1 cellular context compared by ENCODE assay signal in the genomic region with DNA sequence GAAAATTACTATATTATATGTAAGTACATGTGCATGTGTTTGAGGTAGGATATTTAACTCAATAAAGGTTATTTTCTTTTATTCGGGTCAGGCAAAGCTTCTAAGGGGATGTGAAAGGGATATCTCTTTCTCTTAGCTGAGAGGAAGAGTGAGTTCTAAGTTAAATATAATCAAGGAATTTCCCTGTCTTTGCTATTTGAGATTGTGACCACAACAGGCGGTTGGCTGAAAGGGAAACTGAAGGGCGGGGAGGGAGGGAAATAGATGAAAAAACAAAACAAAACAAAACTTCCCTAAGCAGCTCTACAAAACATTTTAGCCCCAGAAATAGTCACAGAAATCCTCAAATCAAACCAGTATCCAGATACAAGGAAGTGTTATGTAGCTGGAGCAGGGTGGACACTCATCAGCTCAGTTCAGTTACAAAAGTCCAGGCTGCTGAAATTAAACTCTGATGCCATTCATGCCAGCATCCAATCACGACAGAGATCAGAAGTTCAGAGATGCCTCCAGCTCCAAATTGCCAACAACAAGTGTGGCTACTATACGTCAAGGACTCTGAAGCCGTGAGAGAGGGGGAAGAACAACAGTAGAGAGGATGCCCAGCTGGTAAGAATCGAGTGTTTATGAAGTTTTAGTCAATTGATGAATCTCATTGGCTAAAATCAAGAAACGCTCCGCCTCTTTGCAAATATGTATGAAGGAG.
TF ChIP-seq lines count a peak whose summit lies in the region.

No MANE protein-coding gene starts in this region.

TF ChIP-seq in SK-N-SH, 30 proteins besides CTCF, POLR2A, EP300 and RAD21 (continued from another document):
- no peak for TF ChIP-seq NFIC (IDR thresholded peaks at IDR 0.05; ENCODE audit: borderline replicate concordance)
- no peak for TF ChIP-seq TEAD4 (IDR thresholded peaks at IDR 0.05; ENCODE audit: borderline replicate concordance, insufficient read depth)
- no peak for TF ChIP-seq TAF1 (IDR thresholded peaks at IDR 0.05; ENCODE audit: borderline replicate concordance, low read depth, low read length)
- no peak for TF ChIP-seq JUND (IDR thresholded peaks at IDR 0.05)
- no peak for TF ChIP-seq ZBTB33 (IDR thresholded peaks at IDR 0.05; ENCODE audit: borderline replicate concordance, low read depth)
- TF ChIP-seq FOSL2 (IDR thresholded peaks at IDR 0.05; ENCODE audit: borderline replicate concordance, low read depth) = no peak
- TF ChIP-seq POLR2AphosphoS5 (IDR thresholded peaks at IDR 0.05; ENCODE audit: low read depth, low read length) = no peak
- TF ChIP-seq, protein P1, sequence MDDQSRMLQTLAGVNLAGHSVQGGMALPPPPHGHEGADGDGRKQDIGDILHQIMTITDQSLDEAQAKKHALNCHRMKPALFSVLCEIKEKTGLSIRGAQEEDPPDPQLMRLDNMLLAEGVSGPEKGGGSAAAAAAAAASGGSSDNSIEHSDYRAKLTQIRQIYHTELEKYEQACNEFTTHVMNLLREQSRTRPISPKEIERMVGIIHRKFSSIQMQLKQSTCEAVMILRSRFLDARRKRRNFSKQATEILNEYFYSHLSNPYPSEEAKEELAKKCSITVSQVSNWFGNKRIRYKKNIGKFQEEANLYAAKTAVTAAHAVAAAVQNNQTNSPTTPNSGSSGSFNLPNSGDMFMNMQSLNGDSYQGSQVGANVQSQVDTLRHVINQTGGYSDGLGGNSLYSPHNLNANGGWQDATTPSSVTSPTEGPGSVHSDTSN (IDR thresholded peaks at IDR 0.05) = no peak
- no peak for TF ChIP-seq FOXM1 (IDR thresholded peaks at IDR 0.05; ENCODE audit: low read depth)
- TF ChIP-seq RXRA (IDR thresholded peaks at IDR 0.05; ENCODE audit: borderline replicate concordance, low read depth) = no peak
- no peak for TF ChIP-seq MXI1 (IDR thresholded peaks at IDR 0.05; ENCODE audit: low read depth, low read length)
- TF ChIP-seq MEF2A (IDR thresholded peaks at IDR 0.05; ENCODE audit: borderline replicate concordance, low read depth) = no peak
- no peak for TF ChIP-seq YY1 (IDR thresholded peaks at IDR 0.05; ENCODE audit: low read depth)
- TF ChIP-seq TCF12 (IDR thresholded peaks at IDR 0.05) = no peak
- TF ChIP-seq, protein P2, sequence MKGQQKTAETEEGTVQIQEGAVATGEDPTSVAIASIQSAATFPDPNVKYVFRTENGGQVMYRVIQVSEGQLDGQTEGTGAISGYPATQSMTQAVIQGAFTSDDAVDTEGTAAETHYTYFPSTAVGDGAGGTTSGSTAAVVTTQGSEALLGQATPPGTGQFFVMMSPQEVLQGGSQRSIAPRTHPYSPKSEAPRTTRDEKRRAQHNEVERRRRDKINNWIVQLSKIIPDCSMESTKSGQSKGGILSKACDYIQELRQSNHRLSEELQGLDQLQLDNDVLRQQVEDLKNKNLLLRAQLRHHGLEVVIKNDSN (IDR thresholded peaks at IDR 0.05; ENCODE audit: borderline replicate concordance, low read depth) = no peak
- TF ChIP-seq NRF1 (IDR thresholded peaks at IDR 0.05; ENCODE audit: low read depth, low read length) = no peak
- no peak for TF ChIP-seq SMC3 (IDR thresholded peaks at IDR 0.05; ENCODE audit: low read depth, low read length)
